ENCODE assay signal across 1 cellular context in the genomic region with DNA sequence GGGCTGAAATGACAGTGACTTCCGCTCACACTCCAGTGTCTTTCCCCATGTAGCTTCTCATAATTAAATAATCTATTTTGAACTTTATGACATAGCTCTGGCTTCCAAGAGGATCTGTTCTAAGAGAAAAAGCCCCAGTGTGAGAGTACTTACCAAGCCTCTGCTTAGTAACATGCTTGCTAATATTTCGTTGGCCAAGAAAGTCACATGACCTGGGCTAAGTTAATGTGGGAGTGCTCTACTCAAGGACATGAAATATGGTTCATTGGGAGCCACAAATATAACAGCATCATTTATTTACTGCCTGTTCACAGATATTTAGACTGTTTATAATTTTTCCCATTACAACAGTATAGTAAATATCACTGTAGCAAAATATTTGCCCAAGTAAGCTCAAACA.
TF ChIP-seq lines count a peak whose summit lies in the region.

No MANE protein-coding gene starts in this region.

TF ChIP-seq in HEK293T, 16 proteins besides CTCF, POLR2A, EP300 and RAD21 (continued from another document):
- TF ChIP-seq PKNOX1 (IDR thresholded peaks at IDR 0.05): no peak
- no peak for TF ChIP-seq ARNT (IDR thresholded peaks at IDR 0.05)
- TF ChIP-seq TARDBP (IDR thresholded peaks at IDR 0.05): no peak
- no peak for TF ChIP-seq ZNF384 (IDR thresholded peaks at IDR 0.05)
- no peak for TF ChIP-seq FOXK2 (IDR thresholded peaks at IDR 0.05)
- no peak for TF ChIP-seq FOXM1 (IDR thresholded peaks at IDR 0.05; ENCODE audit: borderline replicate concordance)
- TF ChIP-seq SUZ12 (IDR thresholded peaks at IDR 0.05): no peak
- no peak for TF ChIP-seq SP1 (IDR thresholded peaks at IDR 0.05)
